25 cellular contexts compared by ENCODE assay signal in the genomic region with DNA sequence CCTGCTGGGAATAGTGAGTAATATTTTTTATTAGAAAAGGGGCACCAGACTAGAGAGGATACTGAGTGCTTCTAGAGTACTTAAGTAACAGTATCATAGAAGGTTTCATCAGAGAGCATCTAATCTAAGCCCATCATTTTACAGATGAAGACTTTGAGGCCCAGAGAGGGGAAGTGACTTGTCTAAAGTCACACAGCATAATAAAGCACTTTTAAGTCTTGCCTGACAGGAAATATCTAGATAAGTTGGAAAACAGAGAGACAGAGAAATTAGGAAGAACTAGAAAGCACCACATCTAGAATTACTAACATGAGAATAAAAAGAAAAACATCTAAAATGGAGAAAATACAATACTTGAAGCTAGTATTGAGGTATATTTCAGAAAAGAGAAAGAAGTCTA. TPM values are rescaled to one million over a fixed set of nuclear protein-coding genes. Genes with fewer than 3 reads are reported as not detected.
A peak's percentile ranks its signal among the peaks of the same experiment; 100 is the strongest.
DNase-seq lines count a peak whose midpoint lies in the region; ATAC-seq and TF ChIP-seq lines count a peak whose summit lies in the region.
"Had no signal": no experiment of that assay in that cellular context is flagged by ENCODE, and none has a peak within 500 bp of the region (broad histone marks: within the 10 kb centered on the region; RNA-seq: fewer than 3 reads in every experiment).

No MANE protein-coding gene starts in this region.

- CTCF ChIA-PET in activated naive CD4-positive, alpha-beta T cell treated with anti-CD3 and anti-CD28 coated beads, Interleukin-2, amount 10 ng/mL, durations not matched to agents 7 days and 5 days (lab: Charles Lee), result interaction anchor here (0.6 to 2.3 kb wide), 8 partner anchors 11 to 101 kb away, joined by 3 to 47 read pairs (median 4); no protein-coding TSS in a partner anchor
- CTCF ChIA-PET in HEK293 (lab: Yijun Ruan, JAX), result interaction anchor here (0.6 to 2.6 kb wide), 31 partner anchors 9 to 225 kb away, joined by 3 to 67 read pairs (median 6); a partner anchor contains a TSS
- CTCF ChIA-PET in T-cell (lab: Charles Lee), result interaction anchor here in 1 of 2 donors (0.7 to 1.8 kb wide), 3 partner anchors 13 to 25 kb away, joined by 3 to 15 read pairs (median 3); no protein-coding TSS in a partner anchor
- CTCF ChIA-PET in RWPE1 (lab: Yijun Ruan, JAX), result interaction anchor here (0.6 to 0.7 kb wide), 2 partner anchors 109 to 1029 kb away, joined by 3 to 5 read pairs; no protein-coding TSS in a partner anchor

- POLR2A ChIA-PET in HEK293 (lab: Yijun Ruan, JAX) (interaction anchor here (0.6 to 2.1 kb wide), 3 partner anchors 25 to 52 kb away, joined by 3 to 15 read pairs (median 3); no protein-coding TSS in a partner anchor), T-cell (lab: Charles Lee) (interaction anchor here in 1 of 2 donors (1.5 kb wide), 1 partner anchor 25 kb away, joined by 3 read pairs; no protein-coding TSS in a partner anchor), RWPE1 (lab: Yijun Ruan, JAX; ENCODE audit: low non-redundant PET) (no interaction called here)

- no peaks in the 10 kb centered on the region for H3K9me3 Mint-ChIP-seq in activated naive CD4-positive, alpha-beta T cell treated with anti-CD3 and anti-CD28 coated beads, Interleukin-2, amount 50 U/mL, for 24 hours
- no peaks in the 10 kb centered on the region for H3K9me3 Mint-ChIP-seq in activated naive CD4-positive, alpha-beta T cell treated with anti-CD3 and anti-CD28 coated beads, Interleukin-2, amount 10 ng/mL, durations not matched to agents 7 days and 5 days
- H3K9me3 Mint-ChIP-seq in T-cell (no peaks in the 10 kb centered on the region), naive B cell (no peaks in the 10 kb centered on the region)

- no peaks in the 10 kb centered on the region for H3K36me3 Mint-ChIP-seq in activated naive CD4-positive, alpha-beta T cell treated with anti-CD3 and anti-CD28 coated beads, Interleukin-2, amount 50 U/mL, for 24 hours
- no peaks in the 10 kb centered on the region for H3K36me3 Mint-ChIP-seq in activated naive CD4-positive, alpha-beta T cell treated with anti-CD3 and anti-CD28 coated beads, Interleukin-2, amount 10 ng/mL, durations not matched to agents 7 days and 5 days
- H3K36me3 Mint-ChIP-seq in T-cell, result no peaks in the 10 kb centered on the region
- H3K36me3 Mint-ChIP-seq in naive B cell, result peaks cover 23 to 28% of the 10 kb centered on the region in 2 donors

- H3K36me3 ChIP-seq in HEK293 (ENCODE audit: control insufficient read depth in 2 of 2, insufficient read depth in 1 of 2, low read length in 2 of 2), result no peaks in the 10 kb centered on the region

- no peaks in the 10 kb centered on the region for H3K27me3 Mint-ChIP-seq in activated naive CD4-positive, alpha-beta T cell treated with anti-CD3 and anti-CD28 coated beads, Interleukin-2, amount 50 U/mL, for 24 hours
- H3K27me3 Mint-ChIP-seq in activated naive CD4-positive, alpha-beta T cell treated with anti-CD3 and anti-CD28 coated beads, Interleukin-2, amount 10 ng/mL, durations not matched to agents 7 days and 5 days, result no peaks in the 10 kb centered on the region
- no peaks in the 10 kb centered on the region for H3K27me3 Mint-ChIP-seq in T-cell
- no peaks in the 10 kb centered on the region for H3K27me3 Mint-ChIP-seq in naive B cell
- H3K27me3 Mint-ChIP-seq: CD4-positive, alpha-beta T cell had no signal

- peaks cover 69% of the 10 kb centered on the region for H3K4me1 Mint-ChIP-seq in activated naive CD4-positive, alpha-beta T cell treated with anti-CD3 and anti-CD28 coated beads, Interleukin-2, amount 50 U/mL, for 24 hours
- peaks cover 69% of the 10 kb centered on the region for H3K4me1 Mint-ChIP-seq in activated naive CD4-positive, alpha-beta T cell treated with anti-CD3 and anti-CD28 coated beads, Interleukin-2, amount 10 ng/mL, durations not matched to agents 7 days and 5 days
- H3K4me1 Mint-ChIP-seq in T-cell (peaks cover 49 to 76% (median 52%) of the 10 kb centered on the region in 3 donors), naive B cell (peaks cover 87 to 96% (median 92%) of the 10 kb centered on the region in 3 donors)

- H3K27ac ChIP-seq in HEK293 (ENCODE audit: extremely low read depth, low read depth, low read length) (no peak overlapping the region), RWPE1 (no peak overlapping the region)
- H3K27ac ChIP-seq: 22Rv1, HL-60 had no signal

- H3K27ac Mint-ChIP-seq in activated naive CD4-positive, alpha-beta T cell treated with anti-CD3 and anti-CD28 coated beads, Interleukin-2, amount 50 U/mL, for 24 hours, result peak overlapping the region; percentile 14
- H3K27ac Mint-ChIP-seq in activated naive CD4-positive, alpha-beta T cell treated with anti-CD3 and anti-CD28 coated beads, Interleukin-2, amount 10 ng/mL, durations not matched to agents 7 days and 5 days, result no peak overlapping the region
- H3K27ac Mint-ChIP-seq in T-cell, result peak overlapping the region; percentile 11 to 56
- peak overlapping the region; percentile 90 to 100 (median 98) for H3K27ac Mint-ChIP-seq in naive B cell
- H3K27ac Mint-ChIP-seq: CD4-positive, alpha-beta T cell had no signal

- H3K4me1 ChIP-seq in HEK293 (ENCODE audit: control insufficient read depth, insufficient read depth, low read length), result no peaks in the 10 kb centered on the region

- no peak overlapping the region for H3K4me3 ChIP-seq in HEK293 (ENCODE audit: low read depth, low read length)

- ATAC-seq in T-cell (replicated peaks in 1 of 4), result no peak
- no peak for ATAC-seq in naive B cell (ENCODE audit: low read depth in 2 of 2)
- no peak for ATAC-seq in GM21529 (IDR thresholded peaks at IDR 0.05; ENCODE audit: unreplicated experiment)

- no peak for DNase-seq in activated naive CD4-positive, alpha-beta T cell treated with anti-CD3 and anti-CD28 coated beads, Interleukin-2, amount 10 ng/mL, durations not matched to agents 7 days and 5 days
- DNase-seq in T-cell, result no peak
- no peak for DNase-seq in naive B cell
- DNase-seq in NCI-H526 treated with DMSO at 0.1 percent for 48 hours (lab: John Stamatoyannopoulos, UW), result no peak
- no peak for DNase-seq in RWPE1 (ENCODE audit: low spot score)
- DNase-seq: AML-193; Calu3; CD4-positive, alpha-beta T cell; EL; H7; IMR-90; MM.1S; NCI-H1092 treated with DMSO at 0.1 percent for 48 hours; NCI-H146; NCI-H2029 treated with DMSO at 0.1 percent for 48 hours; NCI-H2171; NCI-H446; SHP77 treated with DMSO at 0.1 percent for 48 hours; SK-N-SH had no signal

- no peak for TF ChIP-seq CTCF in HEK293 (tag by site-specific recombination; IDR thresholded peaks at IDR 0.05)
- no peak for TF ChIP-seq CTCF in RWPE1 (conservative IDR thresholded peaks at IDR 0.05; ENCODE audit: low read depth)

- H3K4me3 Mint-ChIP-seq in activated naive CD4-positive, alpha-beta T cell treated with anti-CD3 and anti-CD28 coated beads, Interleukin-2, amount 50 U/mL, for 24 hours, result no peak overlapping the region
- H3K4me3 Mint-ChIP-seq in activated naive CD4-positive, alpha-beta T cell treated with anti-CD3 and anti-CD28 coated beads, Interleukin-2, amount 10 ng/mL, durations not matched to agents 7 days and 5 days, result no peak overlapping the region
- H3K4me3 Mint-ChIP-seq in T-cell (no peak overlapping the region), naive B cell (peak overlapping the region; percentile 17 to 99 (median 98))
- H3K4me3 Mint-ChIP-seq: CD4-positive, alpha-beta T cell had no signal

- no peaks in the 10 kb centered on the region for H3K9me3 ChIP-seq in HEK293 (ENCODE audit: control insufficient read depth, insufficient read depth, low read depth, low read length)

TF ChIP-seq in HEK293, 187 proteins besides CTCF, POLR2A, EP300 and RAD21:
- TF ChIP-seq ZBTB20 (tag by site-specific recombination; IDR thresholded peaks at IDR 0.05) (no peak), ZNF621 (tag by site-specific recombination; IDR thresholded peaks at IDR 0.05) (no peak), ZNF473 (tag by site-specific recombination; IDR thresholded peaks at IDR 0.05) (no peak), ZBTB17 (tag by site-specific recombination; IDR thresholded peaks at IDR 0.05) (no peak), ZBTB1 (tag by site-specific recombination; IDR thresholded peaks at IDR 0.05) (no peak), ZNF768 (tag by site-specific recombination; IDR thresholded peaks at IDR 0.05) (peak; percentile 79), ZNF670 (tag by site-specific recombination; IDR thresholded peaks at IDR 0.05; ENCODE audit: low read depth) (no peak)

RNA-seq across cellular contexts. Expression of a gene that starts 6.0 kb away (rescaled TPM):
- 10 to 100 TPM; 22.3 to 37.8 (median 27.5) TPM for total RNA-seq in T-cell
- polyA plus RNA-seq in naive B cell (ENCODE audit: low read depth in 6 of 6), result 1,000 to 10,000 TPM; 1,101 to 1,557 (median 1,371) TPM

RNA-seq across cellular contexts. Expression of a gene that starts 6.1 kb away (rescaled TPM):
- total RNA-seq in T-cell, result 10 to 100 TPM in 3 of 5 donors, 1 to 10 TPM in 2; 8.8 to 30.6 (median 10.6) TPM
- 1,000 to 10,000 TPM; 1,171 to 1,354 (median 1,198) TPM for polyA plus RNA-seq in naive B cell (ENCODE audit: low read depth in 6 of 6)
- total RNA-seq: LHCN-M2 had no signal
- polyA plus RNA-seq: SK-N-SH had no signal

RNA-seq across cellular contexts. Expression of a gene that starts 21.5 kb away (rescaled TPM):
- total RNA-seq in T-cell, result 100 to 1,000 TPM; 320 to 383 (median 358) TPM
- polyA plus RNA-seq in naive B cell (ENCODE audit: low read depth in 6 of 6), result 100 to 1,000 TPM in 1 of 6 donors, 10 to 100 TPM in 5; 26.9 to 148 (median 48.5) TPM

Comparison
In these comparisons a context has a peak if more than half of its experiments do, and no peak if none do; other contexts are left out.
1. H3K4me3 Mint-ChIP-seq: peak in naive B cell (8 of 8); none in activated naive CD4-positive, alpha-beta T cell treated with anti-CD3 and anti-CD28 coated beads, Interleukin-2, amount 50 U/mL, for 24 hours (single experiment), activated naive CD4-positive, alpha-beta T cell treated with anti-CD3 and anti-CD28 coated beads, Interleukin-2, amount 10 ng/mL, durations not matched to agents 7 days and 5 days (single experiment) and T-cell (0 of 3).